ENCODE assay signal across 33 cellular contexts in genomic region chr16:5575121-5575520, GRCh38.
"Had no signal": no experiment of that assay in that cellular context is flagged by ENCODE, and none has a peak within 500 bp of the region (broad histone marks: within the 10 kb centered on the region; RNA-seq: fewer than 3 reads in every experiment).

No MANE protein-coding gene starts in this region.

- H3K9me3 ChIP-seq: adrenal gland, ascending aorta, body of pancreas, breast epithelium had no signal

- H3K36me3 ChIP-seq: adrenal gland, ascending aorta, brain microvascular endothelial cell, breast epithelium, cardiac muscle cell had no signal

- H3K4me3 ChIP-seq: adrenal gland, ascending aorta, body of pancreas, breast epithelium, cardiac muscle cell had no signal

- H3K27ac ChIP-seq: adrenal gland, ascending aorta, body of pancreas, brain microvascular endothelial cell, breast epithelium, cardiac muscle cell had no signal

- FAIRE-seq: astrocyte, bronchial epithelial cell had no signal

- H3K4me1 ChIP-seq: adrenal gland, ascending aorta, body of pancreas, breast epithelium had no signal

- DNase-seq: activated effector memory CD4-positive, alpha-beta T cell treated with anti-CD3 and anti-CD28 coated beads, Interleukin-2, amount 50 U/mL, for 16 hours; activated effector memory CD4-positive, alpha-beta T cell treated with Interleukin-2 at 50 U/mL for 16 hours; activated gamma-delta T cell; activated gamma-delta T cell treated with Interleukin-2 at 50 U/mL for 16 hours; activated naive CD4-positive, alpha-beta T cell; activated naive CD4-positive, alpha-beta T cell treated with anti-CD3 and anti-CD28 coated beads for 36 hours; activated naive CD4-positive, alpha-beta T cell treated with anti-CD3 and anti-CD28 coated beads, Interleukin-2, amount 10 ng/mL, durations not matched to agents 7 days and 5 days; activated naive CD4-positive, alpha-beta T cell treated with anti-CD3 and anti-CD28 coated beads, Interleukin-2, amount 50 U/mL, for 16 hours; activated naive CD4-positive, alpha-beta T cell treated with Interleukin-2 at 50 U/mL for 16 hours; activated naive CD8-positive, alpha-beta T cell treated with anti-CD3 and anti-CD28 coated beads for 36 hours; activated naive CD8-positive, alpha-beta T cell treated with anti-CD3 and anti-CD28 coated beads, Interleukin-2, amount 10 ng/mL, durations not matched to agents 7 days and 5 days; activated naive CD8-positive, alpha-beta T cell treated with anti-CD3 and anti-CD28 coated beads, Interleukin-2, amount 50 U/mL, for 24 hours; activated T-cell treated with anti-CD3 and anti-CD28 coated beads, Interleukin-2, amount 50 U/mL, for 1 hour; activated T-cell treated with anti-CD3 and anti-CD28 coated beads, Interleukin-2, amount 50 U/mL, for 24 hours; activated T-cell treated with anti-CD3 and anti-CD28 coated beads, Interleukin-2, amount 50 U/mL, for 4 hours; activated T-cell treated with anti-CD3 and anti-CD28 coated beads, Interleukin-2, amount 50 U/mL, for 48 hours; activated T-cell treated with anti-CD3 and anti-CD28 coated beads, Interleukin-2, amount 50 U/mL, for 72 hours; adrenal gland; amniotic stem cell; amygdala; aorta; body of pancreas; brain microvascular endothelial cell; caudate nucleus; central memory CD4-positive, alpha-beta T cell; cerebellar nuclear complex had no signal

- H3K27me3 ChIP-seq: adrenal gland, ascending aorta, body of pancreas, brain microvascular endothelial cell, breast epithelium had no signal

- ATAC-seq: activated naive CD4-positive, alpha-beta T cell treated with anti-CD3 and anti-CD28 coated beads, Interleukin-2, amount 50 U/mL, for 72 hours; activated naive CD8-positive, alpha-beta T cell treated with anti-CD3 and anti-CD28 coated beads, Interleukin-2, amount 50 U/mL, for 24 hours; activated T-cell treated with anti-CD3 and anti-CD28 coated beads, Interleukin-2, amount 50 U/mL, for 4 hours; activated T-cell treated with anti-CD3 and anti-CD28 coated beads, Interleukin-2, amount 50 U/mL, for 72 hours; activated T-helper 17 cell treated with anti-CD3 and anti-CD28 coated beads, Interleukin-2, amount 50 U/mL, for 72 hours; body of pancreas had no signal
